In the genomic region with DNA sequence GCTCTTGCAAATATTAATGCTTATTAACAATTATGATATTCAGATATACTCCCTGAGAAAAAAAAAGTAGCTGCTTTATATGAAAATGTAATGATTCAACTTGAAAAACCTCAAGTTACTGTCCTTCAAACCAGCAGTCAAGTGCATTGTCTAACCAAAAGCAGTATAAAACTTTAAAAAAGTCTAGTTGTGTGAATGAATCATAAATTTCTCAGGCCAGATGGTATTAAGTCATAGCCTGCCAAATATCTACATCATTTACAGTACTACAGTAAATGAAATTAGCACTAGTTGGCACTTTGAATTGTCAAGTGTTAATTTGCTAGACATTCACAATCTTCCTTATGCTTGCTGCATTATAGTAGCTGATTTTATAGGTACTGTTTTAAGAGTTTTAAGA, we compare ENCODE assay signal across 27 cellular contexts.
"Had no signal": no experiment of that assay in that cellular context is flagged by ENCODE, and none has a peak within 500 bp of the region (broad histone marks: within the 10 kb centered on the region; RNA-seq: fewer than 3 reads in every experiment).

No MANE protein-coding gene starts in this region.

- ATAC-seq: activated CD8-positive, alpha-beta memory T cell treated with anti-CD3 and anti-CD28 coated beads, Interleukin-2, amount 10 ng/mL, durations not matched to agents 7 days and 5 days; activated T-helper 17 cell treated with anti-CD3 and anti-CD28 coated beads, Interleukin-2, amount 50 U/mL, for 72 hours; naive thymus-derived CD8-positive, alpha-beta T cell; stimulated activated memory B cell treated with anti-CD40 and anti-IgM and Interleukin-4, amounts not matched to agents 10 μg/mL and 1 μg/mL and 100 μg/mL, for 72 hours had no signal

- H3K27ac ChIP-seq: breast epithelium, esophagus squamous epithelium, neutrophil, parathyroid adenoma, sigmoid colon, SK-N-MC, spleen, thyroid gland, uterus had no signal

- H3K79me2 ChIP-seq: parathyroid adenoma had no signal

- H3K4me3 Mint-ChIP-seq: activated CD4-positive, alpha-beta memory T cell treated with anti-CD3 and anti-CD28 coated beads, Interleukin-2, amount 10 ng/mL, durations not matched to agents 7 days and 5 days; activated CD8-positive, alpha-beta memory T cell treated with anti-CD3 and anti-CD28 coated beads, Interleukin-2, amount 10 ng/mL, durations not matched to agents 7 days and 5 days; activated naive CD8-positive, alpha-beta T cell treated with anti-CD3 and anti-CD28 coated beads for 36 hours; activated T-helper 17 cell treated with anti-CD3 and anti-CD28 coated beads, Interleukin-2, amount 50 U/mL, for 72 hours; dendritic cell treated with granulocyte-macrophage colony-stimulating factor and Interleukin-4, amounts not matched to agents 40 ng/mL and 50 ng/mL, for 4 days; memory B cell; naive thymus-derived CD8-positive, alpha-beta T cell; stimulated activated memory B cell treated with anti-CD40 and anti-IgM and Interleukin-4, amounts not matched to agents 10 μg/mL and 1 μg/mL and 100 μg/mL, for 72 hours had no signal

- H3K4me3 ChIP-seq: breast epithelium, esophagus squamous epithelium, sigmoid colon, SK-N-MC, spleen, thyroid gland, uterus had no signal

- H3K9me3 ChIP-seq: breast epithelium, esophagus squamous epithelium, neutrophil, sigmoid colon, thyroid gland, uterus had no signal

- H3K9ac ChIP-seq: parathyroid adenoma had no signal

- DNase-seq: activated CD4-positive, alpha-beta memory T cell treated with anti-CD3 and anti-CD28 coated beads, Interleukin-2, amount 10 ng/mL, durations not matched to agents 7 days and 5 days; activated CD4-positive, alpha-beta T cell treated with anti-CD3 and anti-CD28 coated beads for 48 hours; activated CD4-positive, CD25-positive, alpha-beta regulatory T cell; activated CD8-positive, alpha-beta memory T cell treated with anti-CD3 and anti-CD28 coated beads, Interleukin-2, amount 10 ng/mL, durations not matched to agents 7 days and 5 days; activated naive CD4-positive, alpha-beta T cell; activated naive CD8-positive, alpha-beta T cell treated with anti-CD3 and anti-CD28 coated beads for 36 hours; anterior cingulate cortex; cerebellar nuclear complex; effector CD8-positive, alpha-beta T cell; esophagus squamous epithelium; head of caudate nucleus; naive thymus-derived CD8-positive, alpha-beta T cell; sigmoid colon; spleen; stimulated activated CD4-positive, alpha-beta T cell treated with anti-CD3 and anti-CD28 coated beads, Interleukin-4, amount 100 ng/mL, for 4 hours; T-helper 1 cell; T1000; thyroid gland; uterus had no signal

- H3K27ac Mint-ChIP-seq: activated CD4-positive, alpha-beta memory T cell treated with anti-CD3 and anti-CD28 coated beads, Interleukin-2, amount 10 ng/mL, durations not matched to agents 7 days and 5 days; activated CD8-positive, alpha-beta memory T cell treated with anti-CD3 and anti-CD28 coated beads, Interleukin-2, amount 10 ng/mL, durations not matched to agents 7 days and 5 days; activated naive CD8-positive, alpha-beta T cell treated with anti-CD3 and anti-CD28 coated beads for 36 hours; activated T-helper 17 cell treated with anti-CD3 and anti-CD28 coated beads, Interleukin-2, amount 50 U/mL, for 72 hours; dendritic cell treated with granulocyte-macrophage colony-stimulating factor and Interleukin-4, amounts not matched to agents 40 ng/mL and 50 ng/mL, for 4 days; memory B cell; naive thymus-derived CD8-positive, alpha-beta T cell; stimulated activated memory B cell treated with anti-CD40 and anti-IgM and Interleukin-4, amounts not matched to agents 10 μg/mL and 1 μg/mL and 100 μg/mL, for 72 hours had no signal

- H3K9me3 Mint-ChIP-seq: memory B cell; stimulated activated memory B cell treated with anti-CD40 and anti-IgM and Interleukin-4, amounts not matched to agents 10 μg/mL and 1 μg/mL and 100 μg/mL, for 72 hours had no signal

- H3K4me1 Mint-ChIP-seq: activated CD4-positive, alpha-beta memory T cell treated with anti-CD3 and anti-CD28 coated beads, Interleukin-2, amount 10 ng/mL, durations not matched to agents 7 days and 5 days; activated CD8-positive, alpha-beta memory T cell treated with anti-CD3 and anti-CD28 coated beads, Interleukin-2, amount 10 ng/mL, durations not matched to agents 7 days and 5 days; activated naive CD8-positive, alpha-beta T cell treated with anti-CD3 and anti-CD28 coated beads for 36 hours; activated T-helper 17 cell treated with anti-CD3 and anti-CD28 coated beads, Interleukin-2, amount 50 U/mL, for 72 hours; memory B cell; naive thymus-derived CD8-positive, alpha-beta T cell; stimulated activated memory B cell treated with anti-CD40 and anti-IgM and Interleukin-4, amounts not matched to agents 10 μg/mL and 1 μg/mL and 100 μg/mL, for 72 hours had no signal

- H3K27me3 Mint-ChIP-seq: activated CD4-positive, alpha-beta memory T cell treated with anti-CD3 and anti-CD28 coated beads, Interleukin-2, amount 10 ng/mL, durations not matched to agents 7 days and 5 days; activated CD8-positive, alpha-beta memory T cell treated with anti-CD3 and anti-CD28 coated beads, Interleukin-2, amount 10 ng/mL, durations not matched to agents 7 days and 5 days; activated naive CD8-positive, alpha-beta T cell treated with anti-CD3 and anti-CD28 coated beads for 36 hours; activated T-helper 17 cell treated with anti-CD3 and anti-CD28 coated beads, Interleukin-2, amount 50 U/mL, for 72 hours; dendritic cell treated with granulocyte-macrophage colony-stimulating factor and Interleukin-4, amounts not matched to agents 40 ng/mL and 50 ng/mL, for 4 days; memory B cell; naive thymus-derived CD8-positive, alpha-beta T cell; stimulated activated memory B cell treated with anti-CD40 and anti-IgM and Interleukin-4, amounts not matched to agents 10 μg/mL and 1 μg/mL and 100 μg/mL, for 72 hours had no signal

- H3K36me3 Mint-ChIP-seq: activated CD8-positive, alpha-beta memory T cell treated with anti-CD3 and anti-CD28 coated beads, Interleukin-2, amount 10 ng/mL, durations not matched to agents 7 days and 5 days; activated naive CD8-positive, alpha-beta T cell treated with anti-CD3 and anti-CD28 coated beads for 36 hours; memory B cell; naive thymus-derived CD8-positive, alpha-beta T cell; stimulated activated memory B cell treated with anti-CD40 and anti-IgM and Interleukin-4, amounts not matched to agents 10 μg/mL and 1 μg/mL and 100 μg/mL, for 72 hours had no signal

- H3K36me3 ChIP-seq: breast epithelium, esophagus squamous epithelium, neutrophil, sigmoid colon, spleen, thyroid gland, uterus had no signal

- H3K4me1 ChIP-seq: breast epithelium, esophagus squamous epithelium, parathyroid adenoma, sigmoid colon, spleen, thyroid gland, uterus had no signal

- H3K27me3 ChIP-seq: breast epithelium, esophagus squamous epithelium, neutrophil, sigmoid colon, spleen, thyroid gland, uterus had no signal

- H2AFZ ChIP-seq: parathyroid adenoma had no signal
